15 cellular contexts compared by ENCODE assay signal in genomic region chr14:51564460-51564859, GRCh38.
A peak's percentile ranks its signal among the peaks of the same experiment; 100 is the strongest.
DNase-seq lines count a peak whose midpoint lies in the region; ATAC-seq and TF ChIP-seq lines count a peak whose summit lies in the region.
"Had no signal": no experiment of that assay in that cellular context is flagged by ENCODE, and none has a peak within 500 bp of the region (broad histone marks: within the 10 kb centered on the region; RNA-seq: fewer than 3 reads in every experiment).

No MANE protein-coding gene starts in this region.

- H3K56ac ChIP-seq in IMR-90 (ENCODE audit: extremely low read depth, insufficient read depth, low read length) (no peak overlapping the region; the same call in 1 of the 2 replicates), mesendoderm (ENCODE audit: low read length) (no peak overlapping the region)

- H3K4me1 ChIP-seq in CD8-positive, alpha-beta T cell (ENCODE audit: insufficient read depth, low read length) = peaks cover 28% of the 10 kb centered on the region
- peaks cover 21% of the 10 kb centered on the region for H3K4me1 ChIP-seq in IMR-90 (ENCODE audit: control insufficient read depth, insufficient read depth, low read length)
- H3K4me1 ChIP-seq in mesendoderm (ENCODE audit: control insufficient read depth, low read depth, low read length) = peaks cover 2% of the 10 kb centered on the region
- peaks cover 0 to 4% of the 10 kb centered on the region in 2 donors for H3K4me1 ChIP-seq in adrenal gland (replicated peaks in 1 of 2)

- POLR2A ChIA-PET in CD8-positive, alpha-beta T cell (lab: Charles Lee) = no interaction called here
- POLR2A ChIA-PET in IMR-90 (lab: Charles Lee; ENCODE audit: unreplicated experiment) = no interaction called here

- DNase-seq in CD8-positive, alpha-beta T cell = no peak
- DNase-seq in IMR-90 (no peak), WERI-Rb-1 (peak; percentile 69), mesendoderm (no peak), adrenal gland (no peak), hepatic stellate cell (ENCODE audit: low spot score) (no peak), OCI-M1 (lab: John Stamatoyannopoulos, UW) (no peak)
- no peak for DNase-seq in activated effector memory CD4-positive, alpha-beta T cell treated with Interleukin-2 at 50 U/mL for 16 hours
- DNase-seq: activated B cell treated with CpG ODN at 0.5 μM for 24 hours; activated naive CD4-positive, alpha-beta T cell treated with anti-CD3 and anti-CD28 coated beads, Interleukin-2, amount 50 U/mL, for 16 hours; AML-193; effector CD8-positive, alpha-beta T cell; H7; NCI-H446 had no signal

- no peak overlapping the region for H3K27ac ChIP-seq in CD8-positive, alpha-beta T cell (ENCODE audit: low read depth, low read length)
- H3K27ac ChIP-seq in IMR-90 (ENCODE audit: insufficient read depth, low read length) (no peak overlapping the region), WERI-Rb-1 (no peak overlapping the region), mesendoderm (ENCODE audit: low read depth, low read length) (no peak overlapping the region), adrenal gland (no peak overlapping the region)
- H3K27ac ChIP-seq: cardiac muscle cell had no signal

- peaks cover 5 to 46% of the 10 kb centered on the region in 2 experiments; a peak in 3 of 4 replicates for H3K79me1 ChIP-seq in IMR-90 (ENCODE audit: low read depth in 1 of 2, low read length in 2 of 2)
- H3K79me1 ChIP-seq in mesendoderm (ENCODE audit: low read length) = no peaks in the 10 kb centered on the region

- H2BK5ac ChIP-seq in IMR-90 (ENCODE audit: low read depth, low read length, poor library complexity, severe bottlenecking) (peak overlapping the region; percentile 98), mesendoderm (ENCODE audit: low read length) (no peak overlapping the region)

- no peaks in the 10 kb centered on the region for H4K20me1 ChIP-seq in IMR-90 (ENCODE audit: insufficient read depth, low read length)

- H3K23ac ChIP-seq in IMR-90 (ENCODE audit: low read depth, low read length) = peak overlapping the region; percentile 13; the same call in 1 of the 2 replicates
- no peak overlapping the region for H3K23ac ChIP-seq in mesendoderm (ENCODE audit: low read length)

- H3K4me2 ChIP-seq in IMR-90 (ENCODE audit: low read depth, low read length) = no peak overlapping the region
- H3K4me2 ChIP-seq in mesendoderm (ENCODE audit: low read length) = no peak overlapping the region

- dilution Hi-C loops in IMR-90 (cut with HindIII; ENCODE audit: low sequenced_read_pairs, unreplicated experiment) = no loop called here

- intact Hi-C loops in CD8-positive, alpha-beta T cell (cut with DNase I, micrococcal nuclease) = loop anchor here in 1 of 2 experiments (2.0 kb wide), 1 partner anchor 86 kb away; the partner anchor contains the start of gene FRMD6
- intact Hi-C loops in IMR-90 (cut with micrococcal nuclease) (no loop called here), adrenal gland (cut with DNase I) (no loop called here)

- no peaks in the 10 kb centered on the region for H3K79me2 ChIP-seq in mesendoderm (ENCODE audit: control insufficient read depth, insufficient read depth, low read length)

- H2BK120ac ChIP-seq in IMR-90 (ENCODE audit: low read depth, low read length) (peak overlapping the region; percentile 93), mesendoderm (ENCODE audit: low read depth, low read length) (peak overlapping the region; percentile 56)

- peak overlapping the region; percentile 96 for H2BK20ac ChIP-seq in IMR-90 (ENCODE audit: low read depth, low read length)

- no peaks in the 10 kb centered on the region for H3K9me3 Mint-ChIP-seq in CD8-positive, alpha-beta T cell
- H3K9me3 Mint-ChIP-seq: activated B cell treated with CpG ODN at 0.5 μM for 24 hours had no signal

- H4K8ac ChIP-seq in IMR-90 (ENCODE audit: low read depth in 2 of 2, low read length in 2 of 2) = peak overlapping the region; percentile 37 to 51; a peak in 1 of 4 replicates
- H4K8ac ChIP-seq in mesendoderm (ENCODE audit: low read depth, low read length) = no peak overlapping the region

- ATAC-seq in CD8-positive, alpha-beta T cell = no peak
- no peak for ATAC-seq in IMR-90 (ENCODE audit: low read depth)

- peak overlapping the region; percentile 46 for H3K4me3 Mint-ChIP-seq in CD8-positive, alpha-beta T cell
- H3K4me3 Mint-ChIP-seq: activated B cell treated with CpG ODN at 0.5 μM for 24 hours had no signal

- TF ChIP-seq RAD21 in IMR-90 (IDR thresholded peaks at IDR 0.05; ENCODE audit: low read length) = no peak

- H3K9ac ChIP-seq in IMR-90 (ENCODE audit: low read depth, low read length) (no peak overlapping the region), mesendoderm (ENCODE audit: low read length) (no peak overlapping the region)

- no peaks in the 10 kb centered on the region for H3K36me3 ChIP-seq in CD8-positive, alpha-beta T cell (ENCODE audit: insufficient read depth, low read length)
- H3K36me3 ChIP-seq in IMR-90 (ENCODE audit: control insufficient read depth, insufficient read depth, low read length) = no peaks in the 10 kb centered on the region
- no peaks in the 10 kb centered on the region for H3K36me3 ChIP-seq in WERI-Rb-1
- no peaks in the 10 kb centered on the region for H3K36me3 ChIP-seq in mesendoderm (ENCODE audit: control insufficient read depth, insufficient read depth, low read length)
- no peaks in the 10 kb centered on the region for H3K36me3 ChIP-seq in adrenal gland (replicated peaks in 1 of 2)
- H3K36me3 ChIP-seq: cardiac muscle cell had no signal

- TF ChIP-seq POLR2A in IMR-90 (IDR thresholded peaks at IDR 0.05; ENCODE audit: low read depth, low read length) (no peak), adrenal gland (IDR thresholded peaks at IDR 0.05) (no peak)

- BruUV-seq in IMR-90 (replicated peaks; lab: Mats Ljungman, UMichigan) = no TSS peak

- H3K14ac ChIP-seq in IMR-90 (replicated peaks; ENCODE audit: low read depth, low read length) = peak overlapping the region; percentile 87

- H2AK9ac ChIP-seq in IMR-90 (replicated peaks; ENCODE audit: low read depth, low read length, poor library complexity) = no peak overlapping the region

- peaks cover 3% of the 10 kb centered on the region; the same call in 1 of the 2 replicates for H3K9me1 ChIP-seq in IMR-90 (ENCODE audit: insufficient read depth, low read length)

- H3K4me1 Mint-ChIP-seq in CD8-positive, alpha-beta T cell (ENCODE audit: low read depth) = peaks cover 36% of the 10 kb centered on the region
- H3K4me1 Mint-ChIP-seq: activated B cell treated with CpG ODN at 0.5 μM for 24 hours had no signal

- peak overlapping the region; percentile 66 for H3K27ac Mint-ChIP-seq in CD8-positive, alpha-beta T cell
- H3K27ac Mint-ChIP-seq: activated B cell treated with CpG ODN at 0.5 μM for 24 hours had no signal

- H3K27me3 Mint-ChIP-seq in CD8-positive, alpha-beta T cell (ENCODE audit: low read depth) = no peaks in the 10 kb centered on the region
- H3K27me3 Mint-ChIP-seq: activated B cell treated with CpG ODN at 0.5 μM for 24 hours had no signal

- H3K18ac ChIP-seq in IMR-90 (ENCODE audit: low read depth, low read length) (peak overlapping the region; percentile 88), mesendoderm (ENCODE audit: low read length) (peak overlapping the region; percentile 46)

- in situ Hi-C loops in IMR-90 (cut with MboI; ENCODE audit: low sequenced_read_pairs) = no loop called here

- WGBS in IMR-90 (ENCODE audit: extremely low coverage in 2 of 2, insufficient read length in 1 of 2), 2 experiments = 93% methylated on average over 3 of the region's 5 CpGs; no CpG with 5 or more reads in 1 of the 2 experiments
- no CpG with 5 or more reads among the region's 5 CpGs for WGBS in mesendoderm (ENCODE audit: extremely low coverage, insufficient coverage, low lambda C conversion rate)
- WGBS in adrenal gland, 4 donors = 60 to 77% (median 72%) methylated on average over 5 of the region's 5 CpGs

- H4K91ac ChIP-seq in IMR-90 (ENCODE audit: insufficient read depth, low read depth, low read length) = peak overlapping the region; percentile 86; the same call in 1 of the 2 replicates

- peak overlapping the region; percentile 88; the same call in 1 of the 2 replicates for H4K5ac ChIP-seq in IMR-90 (ENCODE audit: low read depth, low read length)
- H4K5ac ChIP-seq in mesendoderm (ENCODE audit: low read length) = no peak overlapping the region

- no peak overlapping the region for H3K4me3 ChIP-seq in CD8-positive, alpha-beta T cell (ENCODE audit: low read depth, low read length)
- H3K4me3 ChIP-seq in IMR-90 (ENCODE audit: insufficient read depth, low read depth, low read length) (no peak overlapping the region), WERI-Rb-1 (ENCODE audit: low read depth, low read length) (no peak overlapping the region), mesendoderm (ENCODE audit: low read length) (no peak overlapping the region), adrenal gland (no peak overlapping the region)
- H3K4me3 ChIP-seq: cardiac muscle cell had no signal

- no peak for TF ChIP-seq CTCF in CD8-positive, alpha-beta T cell (IDR thresholded peaks at IDR 0.05)
- TF ChIP-seq CTCF in IMR-90 (conservative IDR thresholded peaks at IDR 0.05; ENCODE audit: low read depth, low read length) (no peak), WERI-Rb-1 (IDR thresholded peaks at IDR 0.05; ENCODE audit: low read depth, low read length) (no peak), adrenal gland (IDR thresholded peaks at IDR 0.05) (no peak)

- H2BK15ac ChIP-seq in IMR-90 (ENCODE audit: low read depth, low read length) (peak overlapping the region; percentile 82), mesendoderm (replicated peaks; ENCODE audit: low read depth) (no peak overlapping the region)

- no peaks in the 10 kb centered on the region for H3K36me3 Mint-ChIP-seq in CD8-positive, alpha-beta T cell

- H2AFZ ChIP-seq in IMR-90 (replicated peaks; ENCODE audit: low read length, poor library complexity) = no peak overlapping the region

- H3K9me3 ChIP-seq in CD8-positive, alpha-beta T cell (ENCODE audit: low read length) = no peaks in the 10 kb centered on the region
- H3K9me3 ChIP-seq in IMR-90 (ENCODE audit: control insufficient read depth, insufficient read depth, low read length) (no peaks in the 10 kb centered on the region), WERI-Rb-1 (ENCODE audit: severe bottlenecking) (no peaks in the 10 kb centered on the region), adrenal gland (replicated peaks in 1 of 3) (no peaks in the 10 kb centered on the region)

- no peaks in the 10 kb centered on the region for H3K27me3 ChIP-seq in CD8-positive, alpha-beta T cell (ENCODE audit: insufficient read depth, low read length)
- H3K27me3 ChIP-seq in IMR-90 (ENCODE audit: control insufficient read depth, insufficient read depth, low read length) = no peaks in the 10 kb centered on the region
- no peaks in the 10 kb centered on the region for H3K27me3 ChIP-seq in WERI-Rb-1 (ENCODE audit: insufficient read depth, low read depth, severe bottlenecking)
- H3K27me3 ChIP-seq in mesendoderm (ENCODE audit: insufficient read depth, low read length, poor library complexity) = no peaks in the 10 kb centered on the region
- no peaks in the 10 kb centered on the region for H3K27me3 ChIP-seq in adrenal gland
- H3K27me3 ChIP-seq: cardiac muscle cell had no signal

- CTCF ChIA-PET in CD8-positive, alpha-beta T cell (lab: Charles Lee) = interaction anchor here (1.7 kb wide), 2 partner anchors 9 to 215 kb away, joined by 4 to 5 read pairs; no protein-coding TSS in a partner anchor
- CTCF ChIA-PET in IMR-90 (lab: Yijun Ruan, JAX) = interaction anchor here (1.0 kb wide), 1 partner anchor 13 kb away, joined by 8 read pairs; no protein-coding TSS in a partner anchor

- H2AK5ac ChIP-seq in IMR-90 (ENCODE audit: low read depth, low read length) (no peak overlapping the region), mesendoderm (ENCODE audit: low read length) (no peak overlapping the region)

- H3K4ac ChIP-seq in IMR-90 (ENCODE audit: low read depth, low read length) = peak overlapping the region; percentile 94
- peak overlapping the region; percentile 52 for H3K4ac ChIP-seq in mesendoderm (ENCODE audit: low read depth, low read length)
